In the genomic region with DNA sequence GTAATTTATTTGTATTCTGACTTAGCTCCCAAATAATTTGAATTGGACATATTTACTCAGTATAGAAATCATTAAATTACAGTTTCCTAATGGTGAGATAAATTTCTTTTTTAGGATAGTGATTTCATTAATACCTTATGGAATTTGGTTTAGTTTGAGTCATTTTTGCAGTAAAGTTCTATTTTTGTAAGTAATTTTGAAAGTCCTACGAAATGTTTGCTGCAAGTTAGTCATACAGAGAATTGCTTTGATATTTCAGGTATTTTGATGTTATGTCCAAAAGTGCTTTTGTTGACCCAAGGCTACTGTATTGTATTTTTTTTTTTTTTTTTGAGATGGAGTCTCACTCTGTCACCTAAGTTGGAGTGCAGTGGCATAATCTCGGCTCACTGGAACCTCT, we compare ENCODE assay signal across 27 cellular contexts.
"Had no signal": no experiment of that assay in that cellular context is flagged by ENCODE, and none has a peak within 500 bp of the region (broad histone marks: within the 10 kb centered on the region; RNA-seq: fewer than 3 reads in every experiment).

No MANE protein-coding gene starts in this region.

- DNase-seq: activated CD4-positive, alpha-beta memory T cell treated with anti-CD3 and anti-CD28 coated beads for 36 hours; activated CD4-positive, alpha-beta T cell treated with anti-CD3 and anti-CD28 coated beads for 36 hours; activated CD4-positive, alpha-beta T cell treated with anti-CD3 and anti-CD28 coated beads, Interleukin-2, amount 10 ng/mL, durations not matched to agents 24 days and 14 days; activated CD4-positive, CD25-positive, alpha-beta regulatory T cell; activated CD4-positive, CD25-positive, alpha-beta regulatory T cell treated with anti-CD3 and anti-CD28 coated beads, Interleukin-2, amount 50 U/mL, for 72 hours; activated CD8-positive, alpha-beta memory T cell treated with anti-CD3 and anti-CD28 coated beads, Interleukin-2, amount 10 ng/mL, durations not matched to agents 7 days and 5 days; activated CD8-positive, alpha-beta memory T cell treated with anti-CD3 and anti-CD28 coated beads, Interleukin-2, amount 50 U/mL, for 4 hours; activated CD8-positive, alpha-beta T cell treated with anti-CD3 and anti-CD28 coated beads, Interleukin-2, amount 10 ng/mL, durations not matched to agents 7 days and 5 days; activated effector memory CD4-positive, alpha-beta T cell treated with anti-CD3 and anti-CD28 coated beads, Interleukin-2, amount 50 U/mL, for 16 hours; activated naive CD4-positive, alpha-beta T cell treated with anti-CD3 and anti-CD28 coated beads, Interleukin-2, amount 10 ng/mL, durations not matched to agents 7 days and 5 days; activated naive CD8-positive, alpha-beta T cell treated with anti-CD3 and anti-CD28 coated beads, Interleukin-2, amount 10 ng/mL, durations not matched to agents 7 days and 5 days; activated T-cell treated with anti-CD3 and anti-CD28 coated beads, Interleukin-2, amount 50 U/mL, for 1 hour; activated T-cell treated with anti-CD3 and anti-CD28 coated beads, Interleukin-2, amount 50 U/mL, for 48 hours; amniotic stem cell; anterior cingulate cortex; brain microvascular endothelial cell; dorsolateral prefrontal cortex; effector memory CD4-positive, alpha-beta T cell; endodermal cell; foreskin fibroblast; head of caudate nucleus; T-helper 17 cell; T1000 had no signal

- H3K4me3 ChIP-seq: coronary artery, dorsolateral prefrontal cortex had no signal

- H3K27me3 ChIP-seq: brain microvascular endothelial cell, dorsolateral prefrontal cortex had no signal

- ATAC-seq: activated CD4-positive, alpha-beta T cell treated with anti-CD3 and anti-CD28 coated beads for 36 hours; activated CD8-positive, alpha-beta memory T cell treated with anti-CD3 and anti-CD28 coated beads, Interleukin-2, amount 10 ng/mL, durations not matched to agents 7 days and 5 days; activated CD8-positive, alpha-beta T cell treated with anti-CD3 and anti-CD28 coated beads, Interleukin-2, amount 10 ng/mL, durations not matched to agents 7 days and 5 days; esophagus mucosa; T-helper 17 cell had no signal

- H3K27ac ChIP-seq: brain microvascular endothelial cell, coronary artery had no signal

- H3K36me3 ChIP-seq: brain microvascular endothelial cell had no signal

- FAIRE-seq: astrocyte, bronchial epithelial cell had no signal
